15 cellular contexts compared by ENCODE assay signal in genomic region chr20:47201074-47201730, GRCh38.
"Had no signal": no experiment of that assay in that cellular context is flagged by ENCODE, and none has a peak within 500 bp of the region (broad histone marks: within the 10 kb centered on the region; RNA-seq: fewer than 3 reads in every experiment).

No MANE protein-coding gene starts in this region.

- H3K4me3 ChIP-seq: left lung, testis had no signal

- H3K27me3 ChIP-seq: left lung, testis had no signal

- H3K9me3 ChIP-seq: left lung, testis had no signal

- FAIRE-seq: astrocyte, colon, keratinocyte, TTC549 had no signal

- H3K4me3 Mint-ChIP-seq: activated CD4-positive, alpha-beta memory T cell treated with anti-CD3 and anti-CD28 coated beads for 36 hours; activated naive CD8-positive, alpha-beta T cell treated with anti-CD3 and anti-CD28 coated beads, Interleukin-2, amount 50 U/mL, for 24 hours; activated T-cell treated with anti-CD3 and anti-CD28 coated beads, Interleukin-2, amount 50 U/mL, for 72 hours; stimulated activated naive CD8-positive, alpha-beta T cell treated with anti-CD3 and anti-CD28 coated beads, Interleukin-15, Interleukin-2, amounts not matched to agents 100 ng/mL and 50 ng/mL, for 24 hours; T-helper 1 cell treated with Interleukin-12 subunit alpha and Interleukin-12 subunit beta and Interleukin-4 antibody, amounts not matched to agents 30 μg/mL and 1 μg/mL, for 36 hours had no signal

- H3K27ac ChIP-seq: left lung, testis had no signal

- DNase-seq: activated CD4-positive, alpha-beta memory T cell treated with anti-CD3 and anti-CD28 coated beads for 36 hours; activated CD4-positive, CD25-positive, alpha-beta regulatory T cell treated with anti-CD3 and anti-CD28 coated beads, Interleukin-2, amount 50 U/mL, for 72 hours; activated naive CD8-positive, alpha-beta T cell treated with anti-CD3 and anti-CD28 coated beads, Interleukin-2, amount 50 U/mL, for 24 hours; activated T-cell treated with anti-CD3 and anti-CD28 coated beads, Interleukin-2, amount 50 U/mL, for 72 hours; foreskin melanocyte; left lung; stimulated activated CD4-positive, alpha-beta T cell treated with anti-CD3 and anti-CD28 coated beads, Interleukin-4, amount 100 ng/mL, for 1 hour; stimulated activated CD8-positive, alpha-beta memory T cell treated with anti-CD3 and anti-CD28 coated beads, Interleukin-4, amount 100 ng/mL, for 48 hours; testis had no signal

- H3K27ac Mint-ChIP-seq: activated CD4-positive, alpha-beta memory T cell treated with anti-CD3 and anti-CD28 coated beads for 36 hours; activated naive CD8-positive, alpha-beta T cell treated with anti-CD3 and anti-CD28 coated beads, Interleukin-2, amount 50 U/mL, for 24 hours; activated T-cell treated with anti-CD3 and anti-CD28 coated beads, Interleukin-2, amount 50 U/mL, for 72 hours; stimulated activated naive CD8-positive, alpha-beta T cell treated with anti-CD3 and anti-CD28 coated beads, Interleukin-15, Interleukin-2, amounts not matched to agents 100 ng/mL and 50 ng/mL, for 24 hours; T-helper 1 cell treated with Interleukin-12 subunit alpha and Interleukin-12 subunit beta and Interleukin-4 antibody, amounts not matched to agents 30 μg/mL and 1 μg/mL, for 36 hours had no signal

- H3K9me3 Mint-ChIP-seq: activated CD4-positive, alpha-beta memory T cell treated with anti-CD3 and anti-CD28 coated beads for 36 hours; activated naive CD8-positive, alpha-beta T cell treated with anti-CD3 and anti-CD28 coated beads, Interleukin-2, amount 50 U/mL, for 24 hours; activated T-cell treated with anti-CD3 and anti-CD28 coated beads, Interleukin-2, amount 50 U/mL, for 72 hours; stimulated activated naive CD8-positive, alpha-beta T cell treated with anti-CD3 and anti-CD28 coated beads, Interleukin-15, Interleukin-2, amounts not matched to agents 100 ng/mL and 50 ng/mL, for 24 hours; T-helper 1 cell treated with Interleukin-12 subunit alpha and Interleukin-12 subunit beta and Interleukin-4 antibody, amounts not matched to agents 30 μg/mL and 1 μg/mL, for 36 hours had no signal

- H3K36me3 Mint-ChIP-seq: activated CD4-positive, alpha-beta memory T cell treated with anti-CD3 and anti-CD28 coated beads for 36 hours had no signal

- H3K36me3 ChIP-seq: left lung had no signal

- ATAC-seq: activated naive CD8-positive, alpha-beta T cell treated with anti-CD3 and anti-CD28 coated beads, Interleukin-2, amount 50 U/mL, for 24 hours; activated T-cell treated with anti-CD3 and anti-CD28 coated beads, Interleukin-2, amount 50 U/mL, for 72 hours had no signal

- H3K27me3 Mint-ChIP-seq: activated naive CD8-positive, alpha-beta T cell treated with anti-CD3 and anti-CD28 coated beads, Interleukin-2, amount 50 U/mL, for 24 hours had no signal
